Comparison of ENCODE assay signal across 8 cellular contexts in genomic region chrX:84729809-84730208, GRCh38.
DNase-seq lines count a peak whose midpoint lies in the region; ATAC-seq, FAIRE-seq and TF ChIP-seq lines count a peak whose summit lies in the region.

No MANE protein-coding gene starts in this region.

- TF ChIP-seq CTCF in cardiac fibroblast (IDR thresholded peaks at IDR 0.05; ENCODE audit: low read depth, low read length), result peak; percentile 72

- ATAC-seq in GM21528 (IDR thresholded peaks at IDR 0.05; ENCODE audit: low FRiP score, unreplicated experiment) (peak; percentile 100), HG03565 (IDR thresholded peaks at IDR 0.05; ENCODE audit: unreplicated experiment) (peak; percentile 99), left lobe of liver (peak; percentile 100)

- DNase-seq in NCI-H1417 (lab: John Stamatoyannopoulos, UW), result peak; percentile 6 to 73 (median 52)
- no peak for DNase-seq in NCI-H1417 treated with DMSO at 0.1 percent for 48 hours (lab: John Stamatoyannopoulos, UW)
- DNase-seq in NCI-H82 treated with DMSO at 0.1 percent for 48 hours (lab: John Stamatoyannopoulos, UW; ENCODE audit: unreplicated experiment), result peak; percentile 63
- peak; percentile 42 to 52 for DNase-seq in cardiac fibroblast (ENCODE audit: low read depth in 2 of 2)
- DNase-seq in left lobe of liver (ENCODE audit: low spot score), result peak; percentile 37
- peak; percentile 25 for DNase-seq in urothelium cell line (ENCODE audit: low spot score)

- no peak overlapping the region for H3K4me3 ChIP-seq in cardiac fibroblast (replicated peaks in 1 of 2; ENCODE audit: low read depth in 2 of 2, low read length in 2 of 2)

- FAIRE-seq in urothelium cell line (lab: Jason Lieb, UNC), result no peak
